In genomic region chr16:80171746-80172145, GRCh38 we compare ENCODE assay signal across 24 cellular contexts.
"Had no signal": no experiment of that assay in that cellular context is flagged by ENCODE, and none has a peak within 500 bp of the region (broad histone marks: within the 10 kb centered on the region; RNA-seq: fewer than 3 reads in every experiment).

No MANE protein-coding gene starts in this region.

- H3K4me3 ChIP-seq: neural progenitor cell, ovary, psoas muscle, right lobe of liver, sigmoid colon, stomach, thoracic aorta, thyroid gland, tibial nerve, upper lobe of left lung, vagina had no signal

- ATAC-seq: psoas muscle; right cardiac atrium; right lobe of liver; stimulated activated effector memory CD8-positive, alpha-beta T cell treated with anti-CD3 and anti-CD28 coated beads, Interleukin-12 subunit alpha, Interleukin-12 subunit beta, amount 100 ng/mL, for 72 hours; stimulated activated naive B cell treated with anti-CD40 and anti-IgM and Interleukin-4, amounts not matched to agents 10 μg/mL and 1 μg/mL and 100 μg/mL, for 72 hours had no signal

- H3K9ac ChIP-seq: neural progenitor cell, parathyroid adenoma had no signal

- H3K27me3 ChIP-seq: neural progenitor cell, ovary, right lobe of liver, sigmoid colon, stomach, thyroid gland, tibial nerve, upper lobe of left lung, vagina had no signal

- H3K4me1 ChIP-seq: neural progenitor cell, parathyroid adenoma, psoas muscle, right lobe of liver, sigmoid colon, stomach, tibial nerve, upper lobe of left lung, vagina had no signal

- H3K9me3 ChIP-seq: ovary, psoas muscle, right lobe of liver, sigmoid colon, stomach, thoracic aorta, thyroid gland, tibial nerve, upper lobe of left lung, vagina had no signal

- H3K27ac ChIP-seq: neural progenitor cell, ovary, parathyroid adenoma, psoas muscle, right lobe of liver, sigmoid colon, stomach, thoracic aorta, thyroid gland, tibial nerve, upper lobe of left lung, vagina had no signal

- DNase-seq: occipital lobe; ovary; posterior cingulate gyrus; psoas muscle; right cardiac atrium; right lobe of liver; sigmoid colon; small intestine; stimulated activated CD4-positive, alpha-beta T cell treated with anti-CD3 and anti-CD28 coated beads, Interleukin-15, amount 100 ng/mL, for 24 hours; stimulated activated CD4-positive, alpha-beta T cell treated with anti-CD3 and anti-CD28 coated beads, Interleukin-2, amount 100 ng/mL, for 24 hours; stimulated activated CD4-positive, alpha-beta T cell treated with anti-CD3 and anti-CD28 coated beads, Interleukin-2, amount 100 ng/mL, for 48 hours; stimulated activated CD4-positive, alpha-beta T cell treated with anti-CD3 and anti-CD28 coated beads, Interleukin-4, amount 100 ng/mL, for 24 hours; stimulated activated naive B cell treated with anti-CD40 and anti-IgM and Interleukin-4, amounts not matched to agents 10 μg/mL and 1 μg/mL and 100 μg/mL, for 72 hours; stimulated activated naive CD4-positive, alpha-beta T cell treated with Interleukin-2 at 50 U/mL for 16 hours; stomach; thyroid gland; trophoblast cell; upper lobe of left lung had no signal

- H3K36me3 ChIP-seq: neural progenitor cell, ovary, right lobe of liver, sigmoid colon, stomach, thoracic aorta, thyroid gland, tibial nerve, upper lobe of left lung, vagina had no signal
